8 cellular contexts compared by ENCODE assay signal in the genomic region with DNA sequence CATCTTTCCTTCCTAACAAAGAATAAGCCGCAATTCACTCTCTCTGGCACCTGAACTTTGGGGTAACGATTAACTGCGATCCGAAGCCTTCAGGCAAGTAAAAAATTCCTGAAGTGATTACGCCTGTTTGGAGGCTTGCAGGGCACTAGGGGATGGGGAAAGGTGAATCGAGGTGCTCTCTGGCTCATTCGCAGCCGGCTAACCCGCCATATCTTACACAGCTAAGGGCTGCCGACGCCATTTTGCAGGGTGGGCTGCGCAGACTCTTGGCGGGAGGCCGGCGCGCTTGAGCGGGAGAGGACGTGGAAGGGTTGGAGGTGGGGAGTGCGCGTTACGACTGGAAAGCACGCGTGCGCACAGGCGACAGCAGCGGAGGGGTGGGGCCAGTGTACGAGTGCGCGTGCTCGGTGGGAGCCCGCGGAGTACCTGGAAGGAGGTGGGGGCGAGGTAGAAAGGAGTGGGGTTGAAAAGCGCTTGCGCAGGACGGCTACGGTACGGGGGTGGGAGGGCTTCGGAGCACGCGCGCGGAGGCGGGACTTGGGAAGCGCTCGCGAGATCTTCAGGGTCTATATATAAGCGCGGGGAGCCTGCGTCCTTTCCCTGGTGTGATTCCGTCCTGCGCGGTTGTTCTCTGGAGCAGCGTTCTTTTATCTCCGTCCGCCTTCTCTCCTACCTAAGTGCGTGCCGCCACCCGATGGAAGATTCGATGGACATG.
DNase-seq lines count a peak whose midpoint lies in the region; ATAC-seq, FAIRE-seq and TF ChIP-seq lines count a peak whose summit lies in the region.

A gene with protein sequence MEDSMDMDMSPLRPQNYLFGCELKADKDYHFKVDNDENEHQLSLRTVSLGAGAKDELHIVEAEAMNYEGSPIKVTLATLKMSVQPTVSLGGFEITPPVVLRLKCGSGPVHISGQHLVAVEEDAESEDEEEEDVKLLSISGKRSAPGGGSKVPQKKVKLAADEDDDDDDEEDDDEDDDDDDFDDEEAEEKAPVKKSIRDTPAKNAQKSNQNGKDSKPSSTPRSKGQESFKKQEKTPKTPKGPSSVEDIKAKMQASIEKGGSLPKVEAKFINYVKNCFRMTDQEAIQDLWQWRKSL (plus strand): TSS at position 595 of the 715 bp plus-strand sequence. CDS start 100 bp downstream, at position 695.

- FAIRE-seq in islet of Langerhans (lab: Jason Lieb, UNC): peak; percentile 87

- DNase-seq in AG09319 (ENCODE audit: extremely low read depth, low read depth): peak; percentile 98
- DNase-seq in NCI-H446 treated with DMSO at 0.1 percent for 48 hours (lab: John Stamatoyannopoulos, UW): peak; percentile 97
- peak; percentile 99 for DNase-seq in cerebellar cortex (ENCODE audit: low spot score)
- peak; percentile 95 for DNase-seq in stimulated activated CD4-positive, alpha-beta T cell treated with anti-CD3 and anti-CD28 coated beads, Interleukin-12 subunit alpha, Interleukin-12 subunit beta, amount 100 ng/mL, for 4 hours

- no peak for TF ChIP-seq CTCF in AG09319 (IDR thresholded peaks at IDR 0.05; ENCODE audit: low read depth, low read length)

- ATAC-seq in GM19035 (IDR thresholded peaks at IDR 0.05; ENCODE audit: unreplicated experiment) (peak; percentile 81), HG03354 (IDR thresholded peaks at IDR 0.05; ENCODE audit: poor library complexity, severe bottlenecking, unreplicated experiment) (peak; percentile 82)
- ATAC-seq in activated CD4-positive, CD25-positive, alpha-beta regulatory T cell treated with anti-CD3 and anti-CD28 coated beads, Interleukin-2, amount 50 U/mL, for 24 hours: peak; percentile 74 to 77

Comparison
In these comparisons a context has a peak if more than half of its experiments do, and no peak if none do; other contexts are left out.
1. Peak in every context shown above with its lines: DNase-seq and ATAC-seq.